ENCODE assay signal across 1 cellular context in genomic region chr5:41903892-41904799, GRCh38.
TF ChIP-seq lines count a peak whose summit lies in the region.

Gene RIMOC1 (plus strand): TSS chr5:41904344. CDS start chr5:41904368, 24 bp downstream.

TF ChIP-seq in WTC11, 78 proteins besides CTCF, POLR2A, EP300 and RAD21 (continued from another document and continues in another):
- TF ChIP-seq IRF1 (CRISPR knock-in tag; IDR thresholded peaks at IDR 0.05) (peak; percentile 33; the same call in 1 of the 2 replicates), E2F1 (CRISPR knock-in tag; IDR thresholded peaks at IDR 0.05) (no peak), NFYB (CRISPR knock-in tag; conservative IDR thresholded peaks at IDR 0.05; ENCODE audit: low read depth) (peak; percentile 80), ZNF416 (CRISPR knock-in tag; IDR thresholded peaks at IDR 0.05) (peak; percentile 74; the same call in 1 of the 2 replicates), GTF2I (CRISPR knock-in tag; conservative IDR thresholded peaks at IDR 0.05) (no peak), PRDM15 (CRISPR knock-in tag; IDR thresholded peaks at IDR 0.05) (no peak), HMGA2 (CRISPR knock-in tag; IDR thresholded peaks at IDR 0.05) (no peak), ZSCAN18 (CRISPR knock-in tag; IDR thresholded peaks at IDR 0.05) (no peak), ZNF532 (CRISPR knock-in tag; IDR thresholded peaks at IDR 0.05; ENCODE audit: borderline replicate concordance) (0 out of 2 replicates have a peak, but pooled peaks have one; percentile 41), NR1H2 (CRISPR knock-in tag; IDR thresholded peaks at IDR 0.05) (no peak), KAT7 (CRISPR knock-in tag; IDR thresholded peaks at IDR 0.05; ENCODE audit: borderline replicate concordance) (no peak), ZNF423 (CRISPR knock-in tag; IDR thresholded peaks at IDR 0.05) (no peak), IRF2 (CRISPR knock-in tag; IDR thresholded peaks at IDR 0.05; ENCODE audit: borderline replicate concordance, low read depth) (no peak), ZNF425 (CRISPR knock-in tag; conservative IDR thresholded peaks at IDR 0.05) (no peak), MYBL2 (CRISPR knock-in tag; IDR thresholded peaks at IDR 0.05) (no peak), NFATC4 (CRISPR knock-in tag; IDR thresholded peaks at IDR 0.05) (0 out of 2 replicates have a peak, but pooled peaks have one; percentile 42), NFE2L1 (CRISPR knock-in tag; IDR thresholded peaks at IDR 0.05) (peak; percentile 43; the same call in 1 of the 2 replicates), FOXP4 (CRISPR knock-in tag; IDR thresholded peaks at IDR 0.05) (no peak; the same call in 1 of the 2 replicates), CREB1 (CRISPR knock-in tag; IDR thresholded peaks at IDR 0.05) (peak; percentile 8; the same call in 1 of the 2 replicates), MLX (CRISPR knock-in tag; IDR thresholded peaks at IDR 0.05) (no peak), E2F5 (CRISPR knock-in tag; IDR thresholded peaks at IDR 0.05) (no peak), E2F4 (CRISPR knock-in tag; IDR thresholded peaks at IDR 0.05; ENCODE audit: borderline replicate concordance, low read depth) (no peak), SMAD3 (CRISPR knock-in tag; IDR thresholded peaks at IDR 0.05; ENCODE audit: borderline replicate concordance) (peak; percentile 88; the same call in 1 of the 2 replicates), GABPB1 (CRISPR knock-in tag; IDR thresholded peaks at IDR 0.05) (peak; percentile 59; the same call in 1 of the 2 replicates), ZBTB21 (CRISPR knock-in tag; IDR thresholded peaks at IDR 0.05; ENCODE audit: borderline replicate concordance) (no peak), ELF4 (CRISPR knock-in tag; IDR thresholded peaks at IDR 0.05; ENCODE audit: low read depth) (no peak), JUN (CRISPR knock-in tag; IDR thresholded peaks at IDR 0.05) (peak; percentile 66; the same call in 1 of the 2 replicates), ZNF263 (CRISPR knock-in tag; IDR thresholded peaks at IDR 0.05; ENCODE audit: low read depth) (no peak), STAT6 (CRISPR knock-in tag; conservative IDR thresholded peaks at IDR 0.05; ENCODE audit: low read depth) (no peak), FOXK1 (CRISPR knock-in tag; IDR thresholded peaks at IDR 0.05) (peak; percentile 75; the same call in 1 of the 2 replicates), RELA (CRISPR knock-in tag; IDR thresholded peaks at IDR 0.05; ENCODE audit: borderline replicate concordance) (no peak)
